Comparison of ENCODE assay signal across 34 cellular contexts in the genomic region with DNA sequence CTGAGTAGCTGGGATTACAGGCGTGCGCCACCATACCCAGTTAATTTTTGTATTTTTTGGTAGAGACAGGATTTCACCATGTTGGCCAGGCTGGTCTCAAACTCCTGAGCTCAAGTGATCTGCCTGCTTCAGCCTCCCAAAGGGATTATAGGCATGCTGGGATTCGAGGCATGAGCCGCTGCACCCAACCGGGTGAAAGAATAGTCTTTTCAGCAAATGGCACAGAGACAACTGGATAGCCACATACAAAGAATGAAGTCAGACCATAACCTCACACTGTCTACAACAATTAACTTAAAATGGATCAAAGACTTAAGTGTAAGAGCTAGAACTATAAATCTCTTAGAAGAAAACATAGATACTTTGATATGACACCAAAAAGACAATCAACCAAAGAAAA.
"Had no signal": no experiment of that assay in that cellular context is flagged by ENCODE, and none has a peak within 500 bp of the region (broad histone marks: within the 10 kb centered on the region; RNA-seq: fewer than 3 reads in every experiment).

No MANE protein-coding gene starts in this region.

- H3K36me3 Mint-ChIP-seq: activated naive CD4-positive, alpha-beta T cell treated with anti-CD3 and anti-CD28 coated beads, Interleukin-2, amount 10 ng/mL, durations not matched to agents 7 days and 5 days; activated naive CD8-positive, alpha-beta T cell treated with anti-CD3 and anti-CD28 coated beads, Interleukin-2, amount 10 ng/mL, durations not matched to agents 7 days and 5 days; immature natural killer cell; stimulated activated effector memory CD8-positive, alpha-beta T cell treated with anti-CD3 and anti-CD28 coated beads, Interleukin-12 subunit alpha, Interleukin-12 subunit beta, amount 100 ng/mL, for 72 hours had no signal

- H3K27ac Mint-ChIP-seq: activated CD4-positive, alpha-beta T cell treated with anti-CD3 and anti-CD28 coated beads for 36 hours; activated naive CD4-positive, alpha-beta T cell treated with anti-CD3 and anti-CD28 coated beads, Interleukin-2, amount 10 ng/mL, durations not matched to agents 7 days and 5 days; activated naive CD8-positive, alpha-beta T cell treated with anti-CD3 and anti-CD28 coated beads, Interleukin-2, amount 10 ng/mL, durations not matched to agents 7 days and 5 days; activated T-cell treated with anti-CD3 and anti-CD28 coated beads, Interleukin-2, amount 50 U/mL, for 72 hours; brain; effector memory CD8-positive, alpha-beta T cell; immature natural killer cell; nephron progenitor cell; stimulated activated effector memory CD8-positive, alpha-beta T cell treated with anti-CD3 and anti-CD28 coated beads, Interleukin-12 subunit alpha, Interleukin-12 subunit beta, amount 100 ng/mL, for 72 hours; stimulated activated naive CD8-positive, alpha-beta T cell treated with anti-CD3 and anti-CD28 coated beads, Interleukin-15, Interleukin-2, amounts not matched to agents 100 ng/mL and 50 ng/mL, for 24 hours; T-helper 2 cell treated with Interferon-gamma antibody and Interleukin-4, amounts not matched to agents 5 μg/mL and 100 μg/mL, for 36 hours had no signal

- H3K4me1 Mint-ChIP-seq: activated CD4-positive, alpha-beta T cell treated with anti-CD3 and anti-CD28 coated beads for 36 hours; activated naive CD8-positive, alpha-beta T cell treated with anti-CD3 and anti-CD28 coated beads, Interleukin-2, amount 10 ng/mL, durations not matched to agents 7 days and 5 days; immature natural killer cell; nephron progenitor cell; stimulated activated effector memory CD8-positive, alpha-beta T cell treated with anti-CD3 and anti-CD28 coated beads, Interleukin-12 subunit alpha, Interleukin-12 subunit beta, amount 100 ng/mL, for 72 hours had no signal

- H3K27me3 Mint-ChIP-seq: activated CD4-positive, alpha-beta T cell treated with anti-CD3 and anti-CD28 coated beads for 36 hours; brain; naive B cell; stimulated activated naive CD8-positive, alpha-beta T cell treated with anti-CD3 and anti-CD28 coated beads, Interleukin-15, Interleukin-2, amounts not matched to agents 100 ng/mL and 50 ng/mL, for 24 hours had no signal

- H3K36me3 ChIP-seq: cardiac muscle cell, ovary, uterus had no signal

- H3K4me3 Mint-ChIP-seq: activated CD4-positive, alpha-beta T cell treated with anti-CD3 and anti-CD28 coated beads for 36 hours; activated naive CD4-positive, alpha-beta T cell treated with anti-CD3 and anti-CD28 coated beads, Interleukin-2, amount 10 ng/mL, durations not matched to agents 7 days and 5 days; activated naive CD8-positive, alpha-beta T cell treated with anti-CD3 and anti-CD28 coated beads, Interleukin-2, amount 10 ng/mL, durations not matched to agents 7 days and 5 days; activated T-cell treated with anti-CD3 and anti-CD28 coated beads, Interleukin-2, amount 50 U/mL, for 72 hours; brain; effector memory CD8-positive, alpha-beta T cell; immature natural killer cell; nephron progenitor cell; stimulated activated effector memory CD8-positive, alpha-beta T cell treated with anti-CD3 and anti-CD28 coated beads, Interleukin-12 subunit alpha, Interleukin-12 subunit beta, amount 100 ng/mL, for 72 hours; stimulated activated naive CD8-positive, alpha-beta T cell treated with anti-CD3 and anti-CD28 coated beads, Interleukin-15, Interleukin-2, amounts not matched to agents 100 ng/mL and 50 ng/mL, for 24 hours; T-helper 2 cell treated with Interferon-gamma antibody and Interleukin-4, amounts not matched to agents 5 μg/mL and 100 μg/mL, for 36 hours had no signal

- H3K9me3 Mint-ChIP-seq: activated naive CD4-positive, alpha-beta T cell treated with anti-CD3 and anti-CD28 coated beads, Interleukin-2, amount 10 ng/mL, durations not matched to agents 7 days and 5 days; activated naive CD8-positive, alpha-beta T cell treated with anti-CD3 and anti-CD28 coated beads, Interleukin-2, amount 10 ng/mL, durations not matched to agents 7 days and 5 days; activated T-cell treated with anti-CD3 and anti-CD28 coated beads, Interleukin-2, amount 50 U/mL, for 72 hours; effector memory CD8-positive, alpha-beta T cell; immature natural killer cell; naive B cell; stimulated activated effector memory CD8-positive, alpha-beta T cell treated with anti-CD3 and anti-CD28 coated beads, Interleukin-12 subunit alpha, Interleukin-12 subunit beta, amount 100 ng/mL, for 72 hours; stimulated activated naive CD8-positive, alpha-beta T cell treated with anti-CD3 and anti-CD28 coated beads, Interleukin-15, Interleukin-2, amounts not matched to agents 100 ng/mL and 50 ng/mL, for 24 hours; T-helper 2 cell treated with Interferon-gamma antibody and Interleukin-4, amounts not matched to agents 5 μg/mL and 100 μg/mL, for 36 hours had no signal

- DNase-seq: activated CD4-positive, alpha-beta T cell treated with anti-CD3 and anti-CD28 coated beads for 36 hours; activated CD4-positive, alpha-beta T cell treated with anti-CD3 and anti-CD28 coated beads, Interleukin-2, amount 50 U/mL, for 4 hours; activated CD4-positive, CD25-positive, alpha-beta regulatory T cell; activated naive CD4-positive, alpha-beta T cell treated with anti-CD3 and anti-CD28 coated beads, Interleukin-2, amount 10 ng/mL, durations not matched to agents 7 days and 5 days; activated naive CD8-positive, alpha-beta T cell treated with anti-CD3 and anti-CD28 coated beads, Interleukin-2, amount 10 ng/mL, durations not matched to agents 7 days and 5 days; activated T-cell treated with anti-CD3 and anti-CD28 coated beads for 4 hours; activated T-cell treated with anti-CD3 and anti-CD28 coated beads, Interleukin-2, amount 50 U/mL, for 72 hours; effector memory CD8-positive, alpha-beta T cell; hippocampal formation; immature natural killer cell; kidney glomerular epithelial cell; naive B cell; nephron progenitor cell; retina; small intestine; stimulated activated CD4-positive, alpha-beta T cell treated with anti-CD3 and anti-CD28 coated beads, Interleukin-4, amount 100 ng/mL, for 24 hours; T-helper 1 cell; trophoblast cell had no signal

- H3K4me1 ChIP-seq: gastroesophageal sphincter, prostate gland, sigmoid colon, uterus had no signal

- H3K27ac ChIP-seq: ascending aorta, cardiac muscle cell, coronary artery, dorsolateral prefrontal cortex, gastroesophageal sphincter, left lung, ovary, prostate gland, sigmoid colon, thoracic aorta, uterus had no signal

- H3K4me3 ChIP-seq: ascending aorta, cardiac muscle cell, coronary artery, dorsolateral prefrontal cortex, gastroesophageal sphincter, left lung, lung, ovary, prostate gland, sigmoid colon, thoracic aorta, uterus had no signal

- H3K9me3 ChIP-seq: ascending aorta, gastroesophageal sphincter, left lung, ovary, prostate gland, sigmoid colon, thoracic aorta, uterus had no signal

- H3K27me3 ChIP-seq: ascending aorta, cardiac muscle cell, dorsolateral prefrontal cortex, gastroesophageal sphincter, left lung, ovary, sigmoid colon, uterus had no signal

- ATAC-seq: activated CD4-positive, alpha-beta T cell treated with anti-CD3 and anti-CD28 coated beads for 36 hours; activated T-cell treated with anti-CD3 and anti-CD28 coated beads, Interleukin-2, amount 50 U/mL, for 72 hours; effector memory CD8-positive, alpha-beta T cell; gastroesophageal sphincter; left lung; stimulated activated effector memory CD8-positive, alpha-beta T cell treated with anti-CD3 and anti-CD28 coated beads, Interleukin-12 subunit alpha, Interleukin-12 subunit beta, amount 100 ng/mL, for 72 hours had no signal
